ENCODE assay signal across 11 cellular contexts in the genomic region with DNA sequence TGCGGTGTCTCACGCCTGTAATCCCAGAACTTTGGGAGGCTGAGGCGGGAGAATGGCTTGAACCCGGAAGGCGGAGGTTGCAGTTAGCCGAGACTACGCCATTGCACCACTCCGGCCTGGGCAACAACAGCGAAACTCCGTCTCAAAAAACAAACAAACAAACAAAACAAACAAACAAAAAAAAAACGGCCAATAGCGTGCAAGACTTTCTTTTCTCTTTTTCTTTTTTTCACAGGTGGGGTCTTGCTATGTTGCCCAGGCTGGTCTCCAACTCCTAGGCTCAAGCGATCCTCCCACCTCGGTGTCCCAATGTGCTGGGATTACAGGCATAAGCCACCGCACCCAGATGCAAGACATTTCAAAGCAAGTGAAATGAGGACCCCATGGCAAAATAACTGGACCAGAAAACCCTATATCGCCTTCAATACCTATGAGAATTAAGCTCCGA. TPM values are rescaled to one million over a fixed set of nuclear protein-coding genes. Genes with fewer than 3 reads are reported as not detected.
DNase-seq lines count a peak whose midpoint lies in the region; ATAC-seq, FAIRE-seq and TF ChIP-seq lines count a peak whose summit lies in the region.
"Had no signal": no experiment of that assay in that cellular context is flagged by ENCODE, and none has a peak within 500 bp of the region (broad histone marks: within the 10 kb centered on the region; RNA-seq: fewer than 3 reads in every experiment).

No MANE protein-coding gene starts in this region.

- no peak for DNase-seq in A549 (ENCODE audit: low read depth in 1 of 2, low spot score in 1 of 2)
- DNase-seq in central memory CD8-positive, alpha-beta T cell (ENCODE audit: low spot score in 2 of 2), result no peak
- DNase-seq in naive B cell, result no peak
- DNase-seq: H7, NCI-H2171 treated with DMSO at 0.1 percent for 48 hours had no signal

- 82% methylated on average over 17 of the region's 17 CpGs for WGBS in A549 (ENCODE audit: missing lambda C conversion rate)

- peaks cover 9% of the 10 kb centered on the region for H3K36me3 Mint-ChIP-seq in central memory CD8-positive, alpha-beta T cell (ENCODE audit: insufficient read depth)
- no peaks in the 10 kb centered on the region for H3K36me3 Mint-ChIP-seq in naive B cell

- H3K4me3 ChIP-seq in A549 (peak overlapping the region; percentile 76), HUES6 (ENCODE audit: low read depth, low read length) (peak overlapping the region; percentile 88)

- H3K36me3 ChIP-seq in HUES6 (ENCODE audit: control insufficient read depth, insufficient read depth, low read length), result no peaks in the 10 kb centered on the region

- no peaks in the 10 kb centered on the region for H3K9me3 ChIP-seq in A549
- no peaks in the 10 kb centered on the region for H3K9me3 ChIP-seq in HUES6 (ENCODE audit: control insufficient read depth, insufficient read depth, low read depth, low read length)

- TF ChIP-seq EP300 in A549 (IDR thresholded peaks at IDR 0.05), result no peak

- H3K4me2 ChIP-seq in A549, result peak overlapping the region; percentile 67

- peak overlapping the region; percentile 96 for H3K4me3 Mint-ChIP-seq in central memory CD8-positive, alpha-beta T cell
- H3K4me3 Mint-ChIP-seq in naive B cell, result peak overlapping the region in 7 of 8 donors; percentile 61 to 97 (median 93)

- no peak for TF ChIP-seq CTCF in A549 (IDR thresholded peaks at IDR 0.05)

- no peaks in the 10 kb centered on the region for H3K27me3 Mint-ChIP-seq in central memory CD8-positive, alpha-beta T cell
- no peaks in the 10 kb centered on the region for H3K27me3 Mint-ChIP-seq in naive B cell

- ATAC-seq in A549 (no peak), naive B cell (ENCODE audit: low read depth in 2 of 2) (no peak), GM18909 (IDR thresholded peaks at IDR 0.05; ENCODE audit: poor library complexity, unreplicated experiment) (no peak), HG03432 (IDR thresholded peaks at IDR 0.05; ENCODE audit: unreplicated experiment) (no peak), GM18498 (IDR thresholded peaks at IDR 0.05; ENCODE audit: unreplicated experiment) (no peak), GM19397 (IDR thresholded peaks at IDR 0.05; ENCODE audit: unreplicated experiment) (no peak)
- ATAC-seq in central memory CD8-positive, alpha-beta T cell (replicated peaks; ENCODE audit: extremely low read depth, poor library complexity, severe bottlenecking), result no peak

- no peaks in the 10 kb centered on the region for H3K27me3 ChIP-seq in HUES6 (ENCODE audit: control insufficient read depth, insufficient read depth, low read length)

- CTCF ChIA-PET in A549 (lab: Yijun Ruan, JAX), result interaction anchor here (1.6 to 16.5 kb wide), 4 partner anchors 11 to 47 kb away, joined by 7 to 217 read pairs (median 10); no protein-coding TSS in a partner anchor

- peaks cover 60% of the 10 kb centered on the region for H3K4me1 Mint-ChIP-seq in central memory CD8-positive, alpha-beta T cell
- peaks cover 41 to 70% (median 66%) of the 10 kb centered on the region in 3 donors for H3K4me1 Mint-ChIP-seq in naive B cell

- H3K4me1 ChIP-seq in A549, result peaks cover 37% of the 10 kb centered on the region
- peaks cover 18% of the 10 kb centered on the region for H3K4me1 ChIP-seq in HUES6 (ENCODE audit: control insufficient read depth, insufficient read depth, low read length)

- no peak overlapping the region for H3K9ac ChIP-seq in HUES6 (ENCODE audit: low read length)

- POLR2A ChIA-PET in A549 (lab: Yijun Ruan, JAX), result interaction anchor here (2.0 to 3.5 kb wide), 3 partner anchors 11 to 47 kb away, joined by 15 to 89 read pairs (median 22); no protein-coding TSS in a partner anchor

- TF ChIP-seq POLR2A in A549 (IDR thresholded peaks at IDR 0.05; ENCODE audit: low read length), result no peak

- peak overlapping the region; percentile 78 for H3K27ac Mint-ChIP-seq in central memory CD8-positive, alpha-beta T cell (ENCODE audit: low read depth)
- H3K27ac Mint-ChIP-seq in naive B cell, result peak overlapping the region in 1 of 6 donors; percentile 85

- no peak for FAIRE-seq in A549 (lab: Jason Lieb, UNC)
- FAIRE-seq: islet of Langerhans had no signal

- H3K27ac ChIP-seq in A549 (peak overlapping the region in 1 of 2 experiments; percentile 97; a peak in 3 of 6 replicates), HUES6 (ENCODE audit: low read depth, low read length) (no peak overlapping the region)

- no peak for TF ChIP-seq RAD21 in A549 (conservative IDR thresholded peaks at IDR 0.05 in 1 of 2, IDR thresholded peaks at IDR 0.05 in 1 of 2)

- H3K9me3 Mint-ChIP-seq in central memory CD8-positive, alpha-beta T cell, result no peaks in the 10 kb centered on the region
- no peaks in the 10 kb centered on the region for H3K9me3 Mint-ChIP-seq in naive B cell

TF ChIP-seq in A549, 52 proteins besides CTCF, POLR2A, EP300 and RAD21:
- TF ChIP-seq, protein P1, sequence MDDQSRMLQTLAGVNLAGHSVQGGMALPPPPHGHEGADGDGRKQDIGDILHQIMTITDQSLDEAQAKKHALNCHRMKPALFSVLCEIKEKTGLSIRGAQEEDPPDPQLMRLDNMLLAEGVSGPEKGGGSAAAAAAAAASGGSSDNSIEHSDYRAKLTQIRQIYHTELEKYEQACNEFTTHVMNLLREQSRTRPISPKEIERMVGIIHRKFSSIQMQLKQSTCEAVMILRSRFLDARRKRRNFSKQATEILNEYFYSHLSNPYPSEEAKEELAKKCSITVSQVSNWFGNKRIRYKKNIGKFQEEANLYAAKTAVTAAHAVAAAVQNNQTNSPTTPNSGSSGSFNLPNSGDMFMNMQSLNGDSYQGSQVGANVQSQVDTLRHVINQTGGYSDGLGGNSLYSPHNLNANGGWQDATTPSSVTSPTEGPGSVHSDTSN (IDR thresholded peaks at IDR 0.05), result no peak
- TF ChIP-seq HES2 (IDR thresholded peaks at IDR 0.05), result no peak
- TF ChIP-seq RCOR1 (IDR thresholded peaks at IDR 0.05; ENCODE audit: low read depth, low read length), result no peak
- no peak for TF ChIP-seq KDM5A (IDR thresholded peaks at IDR 0.05)
- no peak for TF ChIP-seq RNF2 (IDR thresholded peaks at IDR 0.05; ENCODE audit: borderline replicate concordance, low read depth)
- no peak for TF ChIP-seq CEBPB (IDR thresholded peaks at IDR 0.05)
- TF ChIP-seq, protein P2, sequence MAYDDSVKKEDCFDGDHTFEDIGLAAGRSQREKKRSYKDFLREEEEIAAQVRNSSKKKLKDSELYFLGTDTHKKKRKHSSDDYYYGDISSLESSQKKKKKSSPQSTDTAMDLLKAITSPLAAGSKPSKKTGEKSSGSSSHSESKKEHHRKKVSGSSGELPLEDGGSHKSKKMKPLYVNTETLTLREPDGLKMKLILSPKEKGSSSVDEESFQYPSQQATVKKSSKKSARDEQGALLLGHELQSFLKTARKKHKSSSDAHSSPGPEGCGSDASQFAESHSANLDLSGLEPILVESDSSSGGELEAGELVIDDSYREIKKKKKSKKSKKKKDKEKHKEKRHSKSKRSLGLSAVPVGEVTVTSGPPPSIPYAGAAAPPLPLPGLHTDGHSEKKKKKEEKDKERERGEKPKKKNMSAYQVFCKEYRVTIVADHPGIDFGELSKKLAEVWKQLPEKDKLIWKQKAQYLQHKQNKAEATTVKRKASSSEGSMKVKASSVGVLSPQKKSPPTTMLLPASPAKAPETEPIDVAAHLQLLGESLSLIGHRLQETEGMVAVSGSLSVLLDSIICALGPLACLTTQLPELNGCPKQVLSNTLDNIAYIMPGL (CRISPR knock-in tag; IDR thresholded peaks at IDR 0.05; ENCODE audit: borderline replicate concordance), result no peak
- no peak for TF ChIP-seq SREBF2 (IDR thresholded peaks at IDR 0.05)
- no peak for TF ChIP-seq CHD4 (IDR thresholded peaks at IDR 0.05; ENCODE audit: borderline replicate concordance)
- no peak for TF ChIP-seq KDM1A (IDR thresholded peaks at IDR 0.05; ENCODE audit: low read depth)
- TF ChIP-seq ZNF302 (CRISPR knock-in tag; IDR thresholded peaks at IDR 0.05), result no peak
- TF ChIP-seq CHD2 (IDR thresholded peaks at IDR 0.05; ENCODE audit: low read length, partially characterized antibody), result no peak
- TF ChIP-seq NR3C1 (IDR thresholded peaks at IDR 0.05), result no peak
- TF ChIP-seq ELK1 (IDR thresholded peaks at IDR 0.05; ENCODE audit: low read depth, low read length), result no peak
- TF ChIP-seq, protein P3, sequence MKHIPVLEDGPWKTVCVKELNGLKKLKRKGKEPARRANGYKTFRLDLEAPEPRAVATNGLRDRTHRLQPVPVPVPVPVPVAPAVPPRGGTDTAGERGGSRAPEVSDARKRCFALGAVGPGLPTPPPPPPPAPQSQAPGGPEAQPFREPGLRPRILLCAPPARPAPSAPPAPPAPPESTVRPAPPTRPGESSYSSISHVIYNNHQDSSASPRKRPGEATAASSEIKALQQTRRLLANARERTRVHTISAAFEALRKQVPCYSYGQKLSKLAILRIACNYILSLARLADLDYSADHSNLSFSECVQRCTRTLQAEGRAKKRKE (CRISPR knock-in tag; IDR thresholded peaks at IDR 0.05; ENCODE audit: low read depth), result no peak
- TF ChIP-seq HDAC2 (IDR thresholded peaks at IDR 0.05), result no peak
- no peak for TF ChIP-seq NFE2L2 (conservative IDR thresholded peaks at IDR 0.05; ENCODE audit: low read length)
- TF ChIP-seq HOXB13 (CRISPR knock-in tag; IDR thresholded peaks at IDR 0.05; ENCODE audit: low read depth), result no peak
- TF ChIP-seq ZC3H11A (IDR thresholded peaks at IDR 0.05), result no peak

RNA-seq across cellular contexts. Expression of gene PSAP, which starts 1.6 kb away (rescaled TPM):
- 1,519 and 1,660 TPM in 2 replicates for polyA plus RNA-seq in A549 (2011; rRNA removed)
- polyA plus RNA-seq in A549 (2012; cell fraction: cytosol; rRNA removed), result 805 and 819 TPM in 2 replicates
- polyA plus RNA-seq in A549 (2012; cell fraction: nucleus; rRNA removed), result 1,219 and 1,507 TPM in 2 replicates
- 600 to 708 TPM (median 690 TPM) in 3 replicates for polyA plus RNA-seq in A549 (2017; fragmentation: RNase III; extraction: RNeasy Plus Mini Kit Qiagen cat#74134 plus additional on column Dnase treatment)
- 756 and 891 TPM in 2 replicates for polyA minus RNA-seq in A549 (2011; rRNA and poly(A)+ RNA removed)
- polyA plus RNA-seq in naive B cell (ENCODE audit: low read depth in 6 of 6), result 100 to 1,000 TPM; 476 to 761 (median 550) TPM
